ENCODE assay signal across 8 cellular contexts in the genomic region with DNA sequence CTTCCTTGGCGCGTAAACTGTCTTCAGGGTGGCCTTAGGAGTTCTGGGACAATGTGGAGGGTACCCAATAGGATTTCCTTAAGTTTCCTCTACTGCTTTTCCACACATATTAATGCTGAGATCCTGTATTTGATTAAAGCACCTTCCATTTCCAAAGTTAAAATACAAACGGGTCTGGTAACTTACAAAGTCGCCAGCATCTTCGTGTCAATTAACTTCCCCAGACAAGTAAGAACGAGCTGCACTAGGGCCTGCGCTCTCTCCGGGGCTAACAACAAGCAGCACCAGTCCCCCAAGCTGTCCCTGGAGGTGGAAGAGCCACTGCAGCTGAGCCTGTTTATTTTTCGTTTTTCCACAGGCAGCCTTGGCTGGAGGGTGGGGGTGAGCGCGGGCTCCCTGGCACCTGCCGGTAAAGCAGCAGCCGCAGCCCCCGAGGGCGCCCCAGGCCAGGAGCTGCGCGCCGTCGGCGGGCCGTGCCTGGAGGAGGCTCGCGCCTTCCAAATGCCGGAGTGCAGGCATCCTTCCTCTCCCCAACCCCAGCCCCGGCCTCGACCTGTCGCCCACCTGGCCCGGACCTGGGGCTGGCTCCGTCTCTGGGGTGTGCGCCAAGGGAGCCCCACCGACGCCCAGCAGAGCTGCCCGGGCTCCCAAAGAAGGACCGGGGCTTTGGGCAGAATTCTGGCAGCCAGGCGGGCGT.
DNase-seq lines count a peak whose midpoint lies in the region; ATAC-seq, FAIRE-seq and TF ChIP-seq lines count a peak whose summit lies in the region.

No MANE protein-coding gene starts in this region.

- H3K4me3 ChIP-seq in muscle layer of duodenum (ENCODE audit: low read depth in 1 of 2, low read length in 2 of 2) (peak overlapping the region; percentile 31 to 78), small intestine (ENCODE audit: low read depth in 1 of 2, low read length in 2 of 2) (peak overlapping the region in 1 of 2 donors; percentile 31)

- H3K27me3 ChIP-seq in muscle layer of duodenum (ENCODE audit: low read depth, low read length) (peaks cover 13% of the 10 kb centered on the region), small intestine (ENCODE audit: control insufficient read depth in 2 of 2, insufficient read depth in 2 of 2, low read length in 2 of 2) (peaks cover 3 to 21% of the 10 kb centered on the region in 2 donors)

- H3K4me3 Mint-ChIP-seq in brain = peak overlapping the region; percentile 63 to 88 (median 80)

- no peaks in the 10 kb centered on the region for H3K9me3 ChIP-seq in muscle layer of duodenum (ENCODE audit: control insufficient read depth in 1 of 2, low read length in 2 of 2)
- no peaks in the 10 kb centered on the region for H3K9me3 ChIP-seq in small intestine (ENCODE audit: control insufficient read depth, low read depth)

- H3K36me3 Mint-ChIP-seq in brain = no peaks in the 10 kb centered on the region

- 8 to 12% (median 10%) methylated on average over 26 to 36 of the region's 36 CpGs for WGBS in small intestine, 3 donors

- H3K36me3 ChIP-seq in muscle layer of duodenum (ENCODE audit: control insufficient read depth in 1 of 2, insufficient read depth in 2 of 2, low read length in 2 of 2) (no peaks in the 10 kb centered on the region), small intestine (ENCODE audit: control insufficient read depth in 2 of 2, insufficient read depth in 2 of 2, low read length in 2 of 2) (no peaks in the 10 kb centered on the region)

- TF ChIP-seq CTCF in brain (conservative IDR thresholded peaks at IDR 0.05) (no peak), D721Med (IDR thresholded peaks at IDR 0.05; ENCODE audit: insufficient read depth, missing control alignments) (no peak)

- H3K27me3 Mint-ChIP-seq in brain = peaks cover 75% of the 10 kb centered on the region

- peaks cover 17% of the 10 kb centered on the region for H3K4me1 Mint-ChIP-seq in brain

- H3K27ac Mint-ChIP-seq in brain = no peak overlapping the region

- H3K9me3 Mint-ChIP-seq in brain = peaks cover 0 to 4% (median 2%) of the 10 kb centered on the region in 5 experiments

- H3K4me1 ChIP-seq in muscle layer of duodenum (ENCODE audit: control insufficient read depth in 1 of 2, insufficient read depth in 2 of 2, low read length in 2 of 2) (peaks cover 0 to 21% of the 10 kb centered on the region in 2 donors), small intestine (ENCODE audit: control insufficient read depth in 2 of 2, insufficient read depth in 1 of 2, low read depth in 1 of 2, low read length in 1 of 2) (no peaks in the 10 kb centered on the region)

- FAIRE-seq in small intestine (lab: Jason Lieb, UNC) = no peak
- FAIRE-seq in D721Med (lab: Jason Lieb, UNC) = no peak

- peak; percentile 9 for DNase-seq in COR-L47 (lab: John Stamatoyannopoulos, UW)
- no peak for DNase-seq in small intestine
- DNase-seq in D721Med (ENCODE audit: insufficient read length, low spot score) = no peak
- DNase-seq in activated gamma-delta T cell treated with Interleukin-2 at 50 U/mL for 16 hours = no peak

- H3K27ac ChIP-seq in muscle layer of duodenum (ENCODE audit: low read length) = no peak overlapping the region
- H3K27ac ChIP-seq in small intestine (ENCODE audit: low read depth in 1 of 2, low read length in 1 of 2) = no peak overlapping the region

- peak; percentile 22 for TF ChIP-seq POLR2A in GM19099 (IDR thresholded peaks at IDR 0.05; ENCODE audit: extremely low read depth, insufficient read length, low read depth)

- ATAC-seq in HG03159 (IDR thresholded peaks at IDR 0.05; ENCODE audit: unreplicated experiment) = peak; percentile 27
